1 cellular context compared by ENCODE assay signal in the genomic region with DNA sequence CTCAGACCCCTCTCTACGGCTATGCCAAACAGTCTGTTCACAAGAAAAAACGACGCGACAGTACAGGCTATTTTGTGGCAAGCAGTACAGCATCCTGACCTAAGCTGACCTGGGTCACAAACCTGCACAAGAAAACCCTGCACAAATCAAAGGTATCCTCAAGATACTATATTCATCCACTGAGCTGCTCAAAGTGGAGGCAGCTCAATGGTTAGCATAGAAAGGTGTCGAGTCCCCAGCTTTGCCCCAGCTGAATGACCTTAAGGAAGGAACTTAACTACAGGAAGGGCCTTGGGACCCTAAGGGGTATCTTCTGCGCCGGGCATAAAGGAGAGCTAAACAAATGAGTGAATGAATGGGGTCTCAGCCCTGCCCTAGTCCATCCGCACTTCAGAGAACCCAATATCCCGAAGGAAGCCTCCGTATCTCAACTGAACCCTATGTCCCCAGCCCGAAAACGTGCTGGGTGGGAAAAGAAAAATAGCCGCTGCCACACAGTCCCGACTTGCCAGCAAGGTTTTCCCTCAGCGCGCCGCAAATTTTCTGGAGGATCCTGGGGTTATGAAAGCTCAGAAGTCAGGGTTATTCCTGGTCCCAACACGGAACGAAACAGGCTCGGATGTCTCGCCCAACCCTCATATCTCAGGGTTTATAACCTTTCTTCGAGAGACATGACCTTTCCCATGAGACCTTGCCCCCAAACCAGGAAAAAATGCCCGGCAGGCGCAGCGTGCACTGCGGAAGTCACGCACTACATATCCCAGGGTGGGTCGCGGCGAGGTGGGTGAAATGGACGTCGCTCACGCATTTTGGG.
TF ChIP-seq lines count a peak whose summit lies in the region.

A gene with protein sequence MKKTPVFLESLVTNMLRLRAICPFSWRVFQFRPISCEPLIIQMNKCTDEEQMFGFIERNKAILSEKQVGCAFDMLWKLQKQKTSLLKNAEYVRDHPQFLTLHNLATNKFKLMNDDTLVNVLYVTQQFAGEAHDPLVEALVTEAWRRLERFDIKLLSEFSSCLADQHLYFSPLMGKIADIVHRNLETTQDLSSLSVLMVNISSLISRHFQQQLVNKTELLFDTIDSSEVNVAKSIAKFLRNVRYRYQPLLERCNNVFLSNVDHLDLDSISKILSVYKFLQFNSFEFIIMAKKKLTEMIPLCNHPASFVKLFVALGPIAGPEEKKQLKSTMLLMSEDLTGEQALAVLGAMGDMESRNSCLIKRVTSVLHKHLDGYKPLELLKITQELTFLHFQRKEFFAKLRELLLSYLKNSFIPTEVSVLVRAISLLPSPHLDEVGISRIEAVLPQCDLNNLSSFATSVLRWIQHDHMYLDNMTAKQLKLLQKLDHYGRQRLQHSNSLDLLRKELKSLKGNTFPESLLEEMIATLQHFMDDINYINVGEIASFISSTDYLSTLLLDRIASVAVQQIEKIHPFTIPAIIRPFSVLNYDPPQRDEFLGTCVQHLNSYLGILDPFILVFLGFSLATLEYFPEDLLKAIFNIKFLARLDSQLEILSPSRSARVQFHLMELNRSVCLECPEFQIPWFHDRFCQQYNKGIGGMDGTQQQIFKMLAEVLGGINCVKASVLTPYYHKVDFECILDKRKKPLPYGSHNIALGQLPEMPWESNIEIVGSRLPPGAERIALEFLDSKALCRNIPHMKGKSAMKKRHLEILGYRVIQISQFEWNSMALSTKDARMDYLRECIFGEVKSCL (minus strand): TSS at position 706 of the 814 bp plus-strand sequence. CDS start 1,836 bp downstream, outside the sequence.

TF ChIP-seq in K562, 482 proteins besides CTCF, POLR2A, EP300 and RAD21 (continued from another document and continues in another):
- TF ChIP-seq POLR2G (IDR thresholded peaks at IDR 0.05; ENCODE audit: low read depth, low read length) (peak; percentile 81), MYC (IDR thresholded peaks at IDR 0.05; ENCODE audit: low read depth, low read length) (peak; percentile 97), MYC (CRISPR knock-in tag; IDR thresholded peaks at IDR 0.05; ENCODE audit: borderline replicate concordance, low read depth) (peak; percentile 86; the same call in 1 of the 2 replicates), PTTG1 (tag; IDR thresholded peaks at IDR 0.05; ENCODE audit: low read depth) (no peak), ESRRA (IDR thresholded peaks at IDR 0.05; ENCODE audit: borderline replicate concordance, low read depth) (peak; percentile 99), CBX3 (IDR thresholded peaks at IDR 0.05; ENCODE audit: borderline replicate concordance in 1 of 2, low read length in 2 of 2) (peak in 1 of 2 experiments; percentile 52; a peak in 1 of 3 replicates), EP400 (IDR thresholded peaks at IDR 0.05) (peak; percentile 89), ZBTB7A (IDR thresholded peaks at IDR 0.05; ENCODE audit: borderline replicate concordance, control insufficient read depth, low read depth, low read length) (peak; percentile 43; the same call in 1 of the 2 replicates), MCM3 (IDR thresholded peaks at IDR 0.05) (no peak), NR2F6 (CRISPR knock-in tag; IDR thresholded peaks at IDR 0.05) (0 out of 2 replicates have a peak, but pooled peaks have one; percentile 32), SP1 (CRISPR knock-in tag; IDR thresholded peaks at IDR 0.05) (peak; percentile 76), SIRT6 (IDR thresholded peaks at IDR 0.05; ENCODE audit: low read depth, low read length) (no peak), ELK1 (CRISPR knock-in tag; IDR thresholded peaks at IDR 0.05) (no peak), NCOA1 (IDR thresholded peaks at IDR 0.05; ENCODE audit: low read depth) (0 out of 2 replicates have a peak, but pooled peaks have one; percentile 30), FOXK2 (conservative IDR thresholded peaks at IDR 0.05 in 1 of 2, IDR thresholded peaks at IDR 0.05 in 1 of 2; ENCODE audit: low read depth in 2 of 2) (peak; percentile 10 to 60; a peak in 3 of 4 replicates), KDM5B (IDR thresholded peaks at IDR 0.05; ENCODE audit: insufficient replicate concordance, low read depth, low read length) (peak; percentile 87), ZEB2 (IDR thresholded peaks at IDR 0.05) (peak; percentile 27; the same call in 1 of the 2 replicates), BCL6 (CRISPR knock-in tag; IDR thresholded peaks at IDR 0.05) (peak; percentile 97), ZBTB1 (CRISPR knock-in tag; IDR thresholded peaks at IDR 0.05; ENCODE audit: borderline replicate concordance, low read depth) (peak; percentile 72; the same call in 1 of the 2 replicates), SMARCB1 (IDR thresholded peaks at IDR 0.05; ENCODE audit: insufficient read length, low read depth) (peak; percentile 55), SMAD4 (CRISPR knock-in tag; conservative IDR thresholded peaks at IDR 0.05) (peak; percentile 57; the same call in 1 of the 2 replicates), FOXP1 (CRISPR knock-in tag; IDR thresholded peaks at IDR 0.05) (peak; percentile 61; the same call in 1 of the 2 replicates), NCOA4 (IDR thresholded peaks at IDR 0.05; ENCODE audit: partially characterized antibody) (no peak)
- TF ChIP-seq, protein P1, sequence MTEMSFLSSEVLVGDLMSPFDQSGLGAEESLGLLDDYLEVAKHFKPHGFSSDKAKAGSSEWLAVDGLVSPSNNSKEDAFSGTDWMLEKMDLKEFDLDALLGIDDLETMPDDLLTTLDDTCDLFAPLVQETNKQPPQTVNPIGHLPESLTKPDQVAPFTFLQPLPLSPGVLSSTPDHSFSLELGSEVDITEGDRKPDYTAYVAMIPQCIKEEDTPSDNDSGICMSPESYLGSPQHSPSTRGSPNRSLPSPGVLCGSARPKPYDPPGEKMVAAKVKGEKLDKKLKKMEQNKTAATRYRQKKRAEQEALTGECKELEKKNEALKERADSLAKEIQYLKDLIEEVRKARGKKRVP (CRISPR knock-in tag; IDR thresholded peaks at IDR 0.05), result no peak
- TF ChIP-seq, protein P2, sequence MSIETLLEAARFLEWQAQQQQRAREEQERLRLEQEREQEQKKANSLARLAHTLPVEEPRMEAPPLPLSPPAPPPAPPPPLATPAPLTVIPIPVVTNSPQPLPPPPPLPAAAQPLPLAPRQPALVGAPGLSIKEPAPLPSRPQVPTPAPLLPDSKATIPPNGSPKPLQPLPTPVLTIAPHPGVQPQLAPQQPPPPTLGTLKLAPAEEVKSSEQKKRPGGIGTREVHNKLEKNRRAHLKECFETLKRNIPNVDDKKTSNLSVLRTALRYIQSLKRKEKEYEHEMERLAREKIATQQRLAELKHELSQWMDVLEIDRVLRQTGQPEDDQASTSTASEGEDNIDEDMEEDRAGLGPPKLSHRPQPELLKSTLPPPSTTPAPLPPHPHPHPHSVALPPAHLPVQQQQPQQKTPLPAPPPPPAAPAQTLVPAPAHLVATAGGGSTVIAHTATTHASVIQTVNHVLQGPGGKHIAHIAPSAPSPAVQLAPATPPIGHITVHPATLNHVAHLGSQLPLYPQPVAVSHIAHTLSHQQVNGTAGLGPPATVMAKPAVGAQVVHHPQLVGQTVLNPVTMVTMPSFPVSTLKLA (conservative IDR thresholded peaks at IDR 0.05), result peak; percentile 95 to 97
- TF ChIP-seq, protein P3, sequence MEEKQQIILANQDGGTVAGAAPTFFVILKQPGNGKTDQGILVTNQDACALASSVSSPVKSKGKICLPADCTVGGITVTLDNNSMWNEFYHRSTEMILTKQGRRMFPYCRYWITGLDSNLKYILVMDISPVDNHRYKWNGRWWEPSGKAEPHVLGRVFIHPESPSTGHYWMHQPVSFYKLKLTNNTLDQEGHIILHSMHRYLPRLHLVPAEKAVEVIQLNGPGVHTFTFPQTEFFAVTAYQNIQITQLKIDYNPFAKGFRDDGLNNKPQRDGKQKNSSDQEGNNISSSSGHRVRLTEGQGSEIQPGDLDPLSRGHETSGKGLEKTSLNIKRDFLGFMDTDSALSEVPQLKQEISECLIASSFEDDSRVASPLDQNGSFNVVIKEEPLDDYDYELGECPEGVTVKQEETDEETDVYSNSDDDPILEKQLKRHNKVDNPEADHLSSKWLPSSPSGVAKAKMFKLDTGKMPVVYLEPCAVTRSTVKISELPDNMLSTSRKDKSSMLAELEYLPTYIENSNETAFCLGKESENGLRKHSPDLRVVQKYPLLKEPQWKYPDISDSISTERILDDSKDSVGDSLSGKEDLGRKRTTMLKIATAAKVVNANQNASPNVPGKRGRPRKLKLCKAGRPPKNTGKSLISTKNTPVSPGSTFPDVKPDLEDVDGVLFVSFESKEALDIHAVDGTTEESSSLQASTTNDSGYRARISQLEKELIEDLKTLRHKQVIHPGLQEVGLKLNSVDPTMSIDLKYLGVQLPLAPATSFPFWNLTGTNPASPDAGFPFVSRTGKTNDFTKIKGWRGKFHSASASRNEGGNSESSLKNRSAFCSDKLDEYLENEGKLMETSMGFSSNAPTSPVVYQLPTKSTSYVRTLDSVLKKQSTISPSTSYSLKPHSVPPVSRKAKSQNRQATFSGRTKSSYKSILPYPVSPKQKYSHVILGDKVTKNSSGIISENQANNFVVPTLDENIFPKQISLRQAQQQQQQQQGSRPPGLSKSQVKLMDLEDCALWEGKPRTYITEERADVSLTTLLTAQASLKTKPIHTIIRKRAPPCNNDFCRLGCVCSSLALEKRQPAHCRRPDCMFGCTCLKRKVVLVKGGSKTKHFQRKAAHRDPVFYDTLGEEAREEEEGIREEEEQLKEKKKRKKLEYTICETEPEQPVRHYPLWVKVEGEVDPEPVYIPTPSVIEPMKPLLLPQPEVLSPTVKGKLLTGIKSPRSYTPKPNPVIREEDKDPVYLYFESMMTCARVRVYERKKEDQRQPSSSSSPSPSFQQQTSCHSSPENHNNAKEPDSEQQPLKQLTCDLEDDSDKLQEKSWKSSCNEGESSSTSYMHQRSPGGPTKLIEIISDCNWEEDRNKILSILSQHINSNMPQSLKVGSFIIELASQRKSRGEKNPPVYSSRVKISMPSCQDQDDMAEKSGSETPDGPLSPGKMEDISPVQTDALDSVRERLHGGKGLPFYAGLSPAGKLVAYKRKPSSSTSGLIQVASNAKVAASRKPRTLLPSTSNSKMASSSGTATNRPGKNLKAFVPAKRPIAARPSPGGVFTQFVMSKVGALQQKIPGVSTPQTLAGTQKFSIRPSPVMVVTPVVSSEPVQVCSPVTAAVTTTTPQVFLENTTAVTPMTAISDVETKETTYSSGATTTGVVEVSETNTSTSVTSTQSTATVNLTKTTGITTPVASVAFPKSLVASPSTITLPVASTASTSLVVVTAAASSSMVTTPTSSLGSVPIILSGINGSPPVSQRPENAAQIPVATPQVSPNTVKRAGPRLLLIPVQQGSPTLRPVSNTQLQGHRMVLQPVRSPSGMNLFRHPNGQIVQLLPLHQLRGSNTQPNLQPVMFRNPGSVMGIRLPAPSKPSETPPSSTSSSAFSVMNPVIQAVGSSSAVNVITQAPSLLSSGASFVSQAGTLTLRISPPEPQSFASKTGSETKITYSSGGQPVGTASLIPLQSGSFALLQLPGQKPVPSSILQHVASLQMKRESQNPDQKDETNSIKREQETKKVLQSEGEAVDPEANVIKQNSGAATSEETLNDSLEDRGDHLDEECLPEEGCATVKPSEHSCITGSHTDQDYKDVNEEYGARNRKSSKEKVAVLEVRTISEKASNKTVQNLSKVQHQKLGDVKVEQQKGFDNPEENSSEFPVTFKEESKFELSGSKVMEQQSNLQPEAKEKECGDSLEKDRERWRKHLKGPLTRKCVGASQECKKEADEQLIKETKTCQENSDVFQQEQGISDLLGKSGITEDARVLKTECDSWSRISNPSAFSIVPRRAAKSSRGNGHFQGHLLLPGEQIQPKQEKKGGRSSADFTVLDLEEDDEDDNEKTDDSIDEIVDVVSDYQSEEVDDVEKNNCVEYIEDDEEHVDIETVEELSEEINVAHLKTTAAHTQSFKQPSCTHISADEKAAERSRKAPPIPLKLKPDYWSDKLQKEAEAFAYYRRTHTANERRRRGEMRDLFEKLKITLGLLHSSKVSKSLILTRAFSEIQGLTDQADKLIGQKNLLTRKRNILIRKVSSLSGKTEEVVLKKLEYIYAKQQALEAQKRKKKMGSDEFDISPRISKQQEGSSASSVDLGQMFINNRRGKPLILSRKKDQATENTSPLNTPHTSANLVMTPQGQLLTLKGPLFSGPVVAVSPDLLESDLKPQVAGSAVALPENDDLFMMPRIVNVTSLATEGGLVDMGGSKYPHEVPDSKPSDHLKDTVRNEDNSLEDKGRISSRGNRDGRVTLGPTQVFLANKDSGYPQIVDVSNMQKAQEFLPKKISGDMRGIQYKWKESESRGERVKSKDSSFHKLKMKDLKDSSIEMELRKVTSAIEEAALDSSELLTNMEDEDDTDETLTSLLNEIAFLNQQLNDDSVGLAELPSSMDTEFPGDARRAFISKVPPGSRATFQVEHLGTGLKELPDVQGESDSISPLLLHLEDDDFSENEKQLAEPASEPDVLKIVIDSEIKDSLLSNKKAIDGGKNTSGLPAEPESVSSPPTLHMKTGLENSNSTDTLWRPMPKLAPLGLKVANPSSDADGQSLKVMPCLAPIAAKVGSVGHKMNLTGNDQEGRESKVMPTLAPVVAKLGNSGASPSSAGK (IDR thresholded peaks at IDR 0.05), result peak; percentile 54
- TF ChIP-seq, protein P4, sequence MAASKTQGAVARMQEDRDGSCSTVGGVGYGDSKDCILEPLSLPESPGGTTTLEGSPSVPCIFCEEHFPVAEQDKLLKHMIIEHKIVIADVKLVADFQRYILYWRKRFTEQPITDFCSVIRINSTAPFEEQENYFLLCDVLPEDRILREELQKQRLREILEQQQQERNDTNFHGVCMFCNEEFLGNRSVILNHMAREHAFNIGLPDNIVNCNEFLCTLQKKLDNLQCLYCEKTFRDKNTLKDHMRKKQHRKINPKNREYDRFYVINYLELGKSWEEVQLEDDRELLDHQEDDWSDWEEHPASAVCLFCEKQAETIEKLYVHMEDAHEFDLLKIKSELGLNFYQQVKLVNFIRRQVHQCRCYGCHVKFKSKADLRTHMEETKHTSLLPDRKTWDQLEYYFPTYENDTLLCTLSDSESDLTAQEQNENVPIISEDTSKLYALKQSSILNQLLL (CRISPR knock-in tag; IDR thresholded peaks at IDR 0.05; ENCODE audit: borderline replicate concordance), result no peak
- TF ChIP-seq, protein P5, sequence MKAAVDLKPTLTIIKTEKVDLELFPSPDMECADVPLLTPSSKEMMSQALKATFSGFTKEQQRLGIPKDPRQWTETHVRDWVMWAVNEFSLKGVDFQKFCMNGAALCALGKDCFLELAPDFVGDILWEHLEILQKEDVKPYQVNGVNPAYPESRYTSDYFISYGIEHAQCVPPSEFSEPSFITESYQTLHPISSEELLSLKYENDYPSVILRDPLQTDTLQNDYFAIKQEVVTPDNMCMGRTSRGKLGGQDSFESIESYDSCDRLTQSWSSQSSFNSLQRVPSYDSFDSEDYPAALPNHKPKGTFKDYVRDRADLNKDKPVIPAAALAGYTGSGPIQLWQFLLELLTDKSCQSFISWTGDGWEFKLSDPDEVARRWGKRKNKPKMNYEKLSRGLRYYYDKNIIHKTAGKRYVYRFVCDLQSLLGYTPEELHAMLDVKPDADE (conservative IDR thresholded peaks at IDR 0.05; ENCODE audit: control insufficient read depth, low read depth, low read length), result peak; percentile 100
